2 cellular contexts compared by ENCODE assay signal in the genomic region with DNA sequence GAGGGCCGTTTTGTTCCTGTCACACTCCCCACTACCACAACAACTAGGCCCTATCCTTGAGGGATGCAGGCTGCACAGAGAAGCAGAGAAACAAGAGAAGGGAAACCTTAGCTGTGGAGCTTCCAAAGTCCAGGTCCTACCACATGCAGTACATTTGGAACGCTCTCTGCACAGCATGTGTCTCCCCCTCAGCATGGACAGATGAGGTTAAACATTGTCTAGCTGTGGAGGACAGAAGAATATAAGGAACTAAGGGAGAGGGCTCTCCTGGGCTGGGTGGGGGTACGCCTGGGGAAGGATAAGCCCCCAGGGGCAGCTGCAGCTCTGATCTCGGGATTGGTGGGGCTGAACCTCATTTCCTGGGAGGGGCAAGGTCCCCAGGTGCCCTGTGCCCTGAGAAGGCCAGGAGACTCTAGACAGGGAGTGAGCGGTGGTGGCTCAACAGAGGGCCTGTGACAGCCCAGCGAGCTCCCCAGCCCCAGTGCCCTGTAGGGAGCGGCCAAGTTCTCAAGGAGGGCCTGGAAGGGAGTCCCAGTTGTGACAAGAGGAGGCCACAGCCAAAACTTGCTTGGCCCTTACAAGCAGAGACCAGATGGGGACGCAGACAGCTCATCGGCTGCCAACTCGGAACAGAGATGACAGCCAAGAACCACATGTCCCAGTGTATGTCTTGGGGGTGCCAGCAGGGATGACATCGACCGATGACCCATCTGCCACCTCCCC.
TF ChIP-seq lines count a peak whose summit lies in the region.

No MANE protein-coding gene starts in this region.

TF ChIP-seq in IMR-90, 13 proteins besides CTCF, POLR2A, EP300 and RAD21:
- no peak for TF ChIP-seq MAFK (IDR thresholded peaks at IDR 0.05; ENCODE audit: low read depth, low read length)
- no peak for TF ChIP-seq SMC3 (IDR thresholded peaks at IDR 0.05; ENCODE audit: low read depth, low read length)
- no peak for TF ChIP-seq NFE2L2 (IDR thresholded peaks at IDR 0.05; ENCODE audit: low read depth, low read length)
- no peak for TF ChIP-seq RFX5 (IDR thresholded peaks at IDR 0.05; ENCODE audit: low read depth, low read length)
- TF ChIP-seq BHLHE40 (IDR thresholded peaks at IDR 0.05; ENCODE audit: low read depth, low read length): no peak
- TF ChIP-seq, protein P1, sequence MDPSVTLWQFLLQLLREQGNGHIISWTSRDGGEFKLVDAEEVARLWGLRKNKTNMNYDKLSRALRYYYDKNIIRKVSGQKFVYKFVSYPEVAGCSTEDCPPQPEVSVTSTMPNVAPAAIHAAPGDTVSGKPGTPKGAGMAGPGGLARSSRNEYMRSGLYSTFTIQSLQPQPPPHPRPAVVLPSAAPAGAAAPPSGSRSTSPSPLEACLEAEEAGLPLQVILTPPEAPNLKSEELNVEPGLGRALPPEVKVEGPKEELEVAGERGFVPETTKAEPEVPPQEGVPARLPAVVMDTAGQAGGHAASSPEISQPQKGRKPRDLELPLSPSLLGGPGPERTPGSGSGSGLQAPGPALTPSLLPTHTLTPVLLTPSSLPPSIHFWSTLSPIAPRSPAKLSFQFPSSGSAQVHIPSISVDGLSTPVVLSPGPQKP (IDR thresholded peaks at IDR 0.05; ENCODE audit: borderline replicate concordance, low read depth, low read length): no peak
- TF ChIP-seq, protein P2, sequence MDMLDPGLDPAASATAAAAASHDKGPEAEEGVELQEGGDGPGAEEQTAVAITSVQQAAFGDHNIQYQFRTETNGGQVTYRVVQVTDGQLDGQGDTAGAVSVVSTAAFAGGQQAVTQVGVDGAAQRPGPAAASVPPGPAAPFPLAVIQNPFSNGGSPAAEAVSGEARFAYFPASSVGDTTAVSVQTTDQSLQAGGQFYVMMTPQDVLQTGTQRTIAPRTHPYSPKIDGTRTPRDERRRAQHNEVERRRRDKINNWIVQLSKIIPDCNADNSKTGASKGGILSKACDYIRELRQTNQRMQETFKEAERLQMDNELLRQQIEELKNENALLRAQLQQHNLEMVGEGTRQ (IDR thresholded peaks at IDR 0.05; ENCODE audit: low read depth, low read length): no peak
- TF ChIP-seq RCOR1 (IDR thresholded peaks at IDR 0.05; ENCODE audit: insufficient replicate concordance, low read length): no peak
- no peak for TF ChIP-seq MXI1 (IDR thresholded peaks at IDR 0.05; ENCODE audit: borderline replicate concordance, low read depth, low read length)

TF ChIP-seq in H1, 55 proteins besides CTCF, POLR2A, EP300 and RAD21:
- TF ChIP-seq KDM4A (IDR thresholded peaks at IDR 0.05; ENCODE audit: low read depth, low read length, severe bottlenecking): no peak
- no peak for TF ChIP-seq RBBP5 (IDR thresholded peaks at IDR 0.05; ENCODE audit: borderline replicate concordance, low read depth, low read length)
- no peak for TF ChIP-seq EGR1 (IDR thresholded peaks at IDR 0.05; ENCODE audit: borderline replicate concordance, low read depth, low read length)
- TF ChIP-seq POLR2AphosphoS5 (IDR thresholded peaks at IDR 0.05; ENCODE audit: low read depth, low read length): no peak
- no peak for TF ChIP-seq NANOG (IDR thresholded peaks at IDR 0.05; ENCODE audit: insufficient read depth, low read depth, low read length, poor library complexity, severe bottlenecking)
- TF ChIP-seq, protein P2 (IDR thresholded peaks at IDR 0.05; ENCODE audit: low read length): no peak
- no peak for TF ChIP-seq SRF (IDR thresholded peaks at IDR 0.05; ENCODE audit: low read depth, low read length)
- TF ChIP-seq, protein P3, sequence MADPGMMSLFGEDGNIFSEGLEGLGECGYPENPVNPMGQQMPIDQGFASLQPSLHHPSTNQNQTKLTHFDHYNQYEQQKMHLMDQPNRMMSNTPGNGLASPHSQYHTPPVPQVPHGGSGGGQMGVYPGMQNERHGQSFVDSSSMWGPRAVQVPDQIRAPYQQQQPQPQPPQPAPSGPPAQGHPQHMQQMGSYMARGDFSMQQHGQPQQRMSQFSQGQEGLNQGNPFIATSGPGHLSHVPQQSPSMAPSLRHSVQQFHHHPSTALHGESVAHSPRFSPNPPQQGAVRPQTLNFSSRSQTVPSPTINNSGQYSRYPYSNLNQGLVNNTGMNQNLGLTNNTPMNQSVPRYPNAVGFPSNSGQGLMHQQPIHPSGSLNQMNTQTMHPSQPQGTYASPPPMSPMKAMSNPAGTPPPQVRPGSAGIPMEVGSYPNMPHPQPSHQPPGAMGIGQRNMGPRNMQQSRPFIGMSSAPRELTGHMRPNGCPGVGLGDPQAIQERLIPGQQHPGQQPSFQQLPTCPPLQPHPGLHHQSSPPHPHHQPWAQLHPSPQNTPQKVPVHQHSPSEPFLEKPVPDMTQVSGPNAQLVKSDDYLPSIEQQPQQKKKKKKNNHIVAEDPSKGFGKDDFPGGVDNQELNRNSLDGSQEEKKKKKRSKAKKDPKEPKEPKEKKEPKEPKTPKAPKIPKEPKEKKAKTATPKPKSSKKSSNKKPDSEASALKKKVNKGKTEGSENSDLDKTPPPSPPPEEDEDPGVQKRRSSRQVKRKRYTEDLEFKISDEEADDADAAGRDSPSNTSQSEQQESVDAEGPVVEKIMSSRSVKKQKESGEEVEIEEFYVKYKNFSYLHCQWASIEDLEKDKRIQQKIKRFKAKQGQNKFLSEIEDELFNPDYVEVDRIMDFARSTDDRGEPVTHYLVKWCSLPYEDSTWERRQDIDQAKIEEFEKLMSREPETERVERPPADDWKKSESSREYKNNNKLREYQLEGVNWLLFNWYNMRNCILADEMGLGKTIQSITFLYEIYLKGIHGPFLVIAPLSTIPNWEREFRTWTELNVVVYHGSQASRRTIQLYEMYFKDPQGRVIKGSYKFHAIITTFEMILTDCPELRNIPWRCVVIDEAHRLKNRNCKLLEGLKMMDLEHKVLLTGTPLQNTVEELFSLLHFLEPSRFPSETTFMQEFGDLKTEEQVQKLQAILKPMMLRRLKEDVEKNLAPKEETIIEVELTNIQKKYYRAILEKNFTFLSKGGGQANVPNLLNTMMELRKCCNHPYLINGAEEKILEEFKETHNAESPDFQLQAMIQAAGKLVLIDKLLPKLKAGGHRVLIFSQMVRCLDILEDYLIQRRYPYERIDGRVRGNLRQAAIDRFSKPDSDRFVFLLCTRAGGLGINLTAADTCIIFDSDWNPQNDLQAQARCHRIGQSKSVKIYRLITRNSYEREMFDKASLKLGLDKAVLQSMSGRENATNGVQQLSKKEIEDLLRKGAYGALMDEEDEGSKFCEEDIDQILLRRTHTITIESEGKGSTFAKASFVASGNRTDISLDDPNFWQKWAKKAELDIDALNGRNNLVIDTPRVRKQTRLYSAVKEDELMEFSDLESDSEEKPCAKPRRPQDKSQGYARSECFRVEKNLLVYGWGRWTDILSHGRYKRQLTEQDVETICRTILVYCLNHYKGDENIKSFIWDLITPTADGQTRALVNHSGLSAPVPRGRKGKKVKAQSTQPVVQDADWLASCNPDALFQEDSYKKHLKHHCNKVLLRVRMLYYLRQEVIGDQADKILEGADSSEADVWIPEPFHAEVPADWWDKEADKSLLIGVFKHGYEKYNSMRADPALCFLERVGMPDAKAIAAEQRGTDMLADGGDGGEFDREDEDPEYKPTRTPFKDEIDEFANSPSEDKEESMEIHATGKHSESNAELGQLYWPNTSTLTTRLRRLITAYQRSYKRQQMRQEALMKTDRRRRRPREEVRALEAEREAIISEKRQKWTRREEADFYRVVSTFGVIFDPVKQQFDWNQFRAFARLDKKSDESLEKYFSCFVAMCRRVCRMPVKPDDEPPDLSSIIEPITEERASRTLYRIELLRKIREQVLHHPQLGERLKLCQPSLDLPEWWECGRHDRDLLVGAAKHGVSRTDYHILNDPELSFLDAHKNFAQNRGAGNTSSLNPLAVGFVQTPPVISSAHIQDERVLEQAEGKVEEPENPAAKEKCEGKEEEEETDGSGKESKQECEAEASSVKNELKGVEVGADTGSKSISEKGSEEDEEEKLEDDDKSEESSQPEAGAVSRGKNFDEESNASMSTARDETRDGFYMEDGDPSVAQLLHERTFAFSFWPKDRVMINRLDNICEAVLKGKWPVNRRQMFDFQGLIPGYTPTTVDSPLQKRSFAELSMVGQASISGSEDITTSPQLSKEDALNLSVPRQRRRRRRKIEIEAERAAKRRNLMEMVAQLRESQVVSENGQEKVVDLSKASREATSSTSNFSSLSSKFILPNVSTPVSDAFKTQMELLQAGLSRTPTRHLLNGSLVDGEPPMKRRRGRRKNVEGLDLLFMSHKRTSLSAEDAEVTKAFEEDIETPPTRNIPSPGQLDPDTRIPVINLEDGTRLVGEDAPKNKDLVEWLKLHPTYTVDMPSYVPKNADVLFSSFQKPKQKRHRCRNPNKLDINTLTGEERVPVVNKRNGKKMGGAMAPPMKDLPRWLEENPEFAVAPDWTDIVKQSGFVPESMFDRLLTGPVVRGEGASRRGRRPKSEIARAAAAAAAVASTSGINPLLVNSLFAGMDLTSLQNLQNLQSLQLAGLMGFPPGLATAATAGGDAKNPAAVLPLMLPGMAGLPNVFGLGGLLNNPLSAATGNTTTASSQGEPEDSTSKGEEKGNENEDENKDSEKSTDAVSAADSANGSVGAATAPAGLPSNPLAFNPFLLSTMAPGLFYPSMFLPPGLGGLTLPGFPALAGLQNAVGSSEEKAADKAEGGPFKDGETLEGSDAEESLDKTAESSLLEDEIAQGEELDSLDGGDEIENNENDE (IDR thresholded peaks at IDR 0.05; ENCODE audit: insufficient replicate concordance, low read length): no peak
- no peak for TF ChIP-seq GABPA (IDR thresholded peaks at IDR 0.05; ENCODE audit: borderline replicate concordance, insufficient read depth, low read length)
- TF ChIP-seq CTBP2 (IDR thresholded peaks at IDR 0.05; ENCODE audit: borderline replicate concordance, insufficient read depth, insufficient read length, low read length): no peak
- TF ChIP-seq RXRA (IDR thresholded peaks at IDR 0.05; ENCODE audit: insufficient read depth, low read depth, low read length): no peak
- TF ChIP-seq, protein P4, sequence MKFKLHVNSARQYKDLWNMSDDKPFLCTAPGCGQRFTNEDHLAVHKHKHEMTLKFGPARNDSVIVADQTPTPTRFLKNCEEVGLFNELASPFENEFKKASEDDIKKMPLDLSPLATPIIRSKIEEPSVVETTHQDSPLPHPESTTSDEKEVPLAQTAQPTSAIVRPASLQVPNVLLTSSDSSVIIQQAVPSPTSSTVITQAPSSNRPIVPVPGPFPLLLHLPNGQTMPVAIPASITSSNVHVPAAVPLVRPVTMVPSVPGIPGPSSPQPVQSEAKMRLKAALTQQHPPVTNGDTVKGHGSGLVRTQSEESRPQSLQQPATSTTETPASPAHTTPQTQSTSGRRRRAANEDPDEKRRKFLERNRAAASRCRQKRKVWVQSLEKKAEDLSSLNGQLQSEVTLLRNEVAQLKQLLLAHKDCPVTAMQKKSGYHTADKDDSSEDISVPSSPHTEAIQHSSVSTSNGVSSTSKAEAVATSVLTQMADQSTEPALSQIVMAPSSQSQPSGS (IDR thresholded peaks at IDR 0.05; ENCODE audit: low read length): no peak
- TF ChIP-seq HDAC2 (IDR thresholded peaks at IDR 0.05; ENCODE audit: borderline replicate concordance in 1 of 2, low read depth in 2 of 2, low read length in 2 of 2): no peak
- no peak for TF ChIP-seq JUND (IDR thresholded peaks at IDR 0.05; ENCODE audit: low read length)
